In the genomic region with DNA sequence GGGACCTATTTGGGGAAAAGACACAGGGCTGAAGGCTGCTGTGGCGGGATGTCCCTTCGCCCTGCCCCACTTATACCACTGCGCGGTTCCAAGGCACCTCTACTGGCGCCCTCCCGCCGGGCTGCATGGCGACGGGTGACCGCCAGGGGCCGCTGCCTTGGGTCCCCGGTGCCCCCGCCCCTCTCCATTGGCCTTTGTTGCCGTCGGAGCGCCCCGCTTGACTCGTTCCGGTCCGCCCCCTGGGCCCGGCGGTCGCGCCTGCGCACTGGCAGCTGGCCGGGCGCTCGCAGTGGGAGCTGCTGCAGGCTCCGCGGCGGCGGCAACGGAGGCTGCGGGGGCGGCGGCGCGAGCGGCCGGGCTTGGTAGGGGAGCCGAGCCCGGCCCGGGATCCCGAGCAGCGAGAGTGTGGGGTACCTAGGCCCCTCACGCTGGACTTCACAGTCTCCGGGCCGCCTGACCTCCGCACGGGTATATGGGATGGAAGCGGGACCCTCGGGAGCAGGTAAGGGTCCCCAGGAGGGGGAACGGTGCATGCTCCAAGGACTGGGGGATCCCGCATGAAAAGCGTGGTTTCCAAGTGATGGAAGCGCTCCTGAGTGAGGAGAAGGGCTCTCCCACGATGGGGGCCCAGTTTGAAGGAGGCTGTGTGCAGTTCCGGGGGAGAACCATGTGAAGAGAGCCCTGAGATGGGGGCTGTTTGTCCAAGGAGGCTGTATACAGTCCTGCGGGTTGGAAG, we compare ENCODE assay signal across 8 cellular contexts. TPM values are rescaled to one million over a fixed set of nuclear protein-coding genes. Genes with fewer than 3 reads are reported as not detected.
A peak's percentile ranks its signal among the peaks of the same experiment; 100 is the strongest.
DNase-seq lines count a peak whose midpoint lies in the region; ATAC-seq and TF ChIP-seq lines count a peak whose summit lies in the region.

A gene (plus strand): TSS at position 265 of the 736 bp plus-strand sequence. CDS start 213 bp downstream, at position 478.

- H3K27me3 Mint-ChIP-seq in WTC11 (ENCODE audit: low read depth) (no peaks in the 10 kb centered on the region), immature natural killer cell (ENCODE audit: low read depth in 3 of 3) (peaks cover 0 to 8% (median 0%) of the 10 kb centered on the region in 3 donors)

- H3K4me1 Mint-ChIP-seq in WTC11 (peaks cover 45% of the 10 kb centered on the region), immature natural killer cell (peaks cover 35 to 54% of the 10 kb centered on the region in 2 donors)

- H3K27ac Mint-ChIP-seq in WTC11: peak within 1 kb of the TSS; percentile 94
- H3K27ac Mint-ChIP-seq in immature natural killer cell: peak within 1 kb of the TSS in 5 of 6 donors; percentile 58 to 88 (median 86)

- H3K4me3 ChIP-seq in cardiac fibroblast (replicated peaks in 1 of 2; ENCODE audit: low read depth in 2 of 2, low read length in 2 of 2): peak within 1 kb of the TSS; percentile 97 to 100

- peak within 1 kb of the TSS; percentile 96 for H3K4me3 Mint-ChIP-seq in WTC11
- H3K4me3 Mint-ChIP-seq in immature natural killer cell: peak within 1 kb of the TSS; percentile 86 to 94 (median 93)

- ATAC-seq in GM19023 (IDR thresholded peaks at IDR 0.05; ENCODE audit: unreplicated experiment) (peak; percentile 65), HG03196 (IDR thresholded peaks at IDR 0.05; ENCODE audit: unreplicated experiment) (peak; percentile 90), WTC11 (peak; percentile 51)

- TF ChIP-seq CTCF in AG09319 (IDR thresholded peaks at IDR 0.05; ENCODE audit: low read depth, low read length) (peak; percentile 85), WTC11 (IDR thresholded peaks at IDR 0.05) (peak; percentile 91), cardiac fibroblast (IDR thresholded peaks at IDR 0.05; ENCODE audit: low read depth, low read length) (peak; percentile 80)

- H3K36me3 Mint-ChIP-seq in WTC11 (no peaks in the 10 kb centered on the region), immature natural killer cell (no peaks in the 10 kb centered on the region)

- DNase-seq in AG09319 (ENCODE audit: extremely low read depth, low read depth) (peak; percentile 80), NCI-H226 (peak; percentile 84), WTC11 (ENCODE audit: low spot score) (peak; percentile 97), cardiac fibroblast (ENCODE audit: low read depth in 2 of 2) (peak; percentile 93 to 95), immature natural killer cell (peak; percentile 97 to 98 (median 97)), smooth muscle cell of the brain vasculature (ENCODE audit: low read depth, low spot score) (peak; percentile 69)

- POLR2A ChIA-PET in WTC11 (lab: Charles Lee): interaction anchor here (1.2 kb wide), 2 partner anchors 48 to 113 kb away, joined by 3 to 7 read pairs; a partner anchor contains a TSS

- H3K9me3 Mint-ChIP-seq in WTC11 (no peaks in the 10 kb centered on the region), immature natural killer cell (no peaks in the 10 kb centered on the region)

- CTCF ChIA-PET in WTC11 (lab: Charles Lee): interaction anchor here (0.5 to 2.9 kb wide), 39 partner anchors 9 to 585 kb away, joined by 3 to 16 read pairs (median 4); a partner anchor contains a TSS

TF ChIP-seq in WTC11, 78 proteins besides CTCF, POLR2A, EP300 and RAD21 (continues in another document):
- TF ChIP-seq TP53 (CRISPR knock-in tag; IDR thresholded peaks at IDR 0.05) (peak; percentile 80; the same call in 1 of the 2 replicates), SP1 (CRISPR knock-in tag; conservative IDR thresholded peaks at IDR 0.05) (peak; percentile 89), FOXK1 (CRISPR knock-in tag; IDR thresholded peaks at IDR 0.05) (peak; percentile 95), ZBTB21 (CRISPR knock-in tag; IDR thresholded peaks at IDR 0.05; ENCODE audit: borderline replicate concordance) (no peak), ZNF671 (CRISPR knock-in tag; IDR thresholded peaks at IDR 0.05) (no peak), SMAD4 (CRISPR knock-in tag; IDR thresholded peaks at IDR 0.05) (no peak), ETV6 (CRISPR knock-in tag; IDR thresholded peaks at IDR 0.05) (0 out of 2 replicates have a peak, but pooled peaks have one; percentile 73), CREM (CRISPR knock-in tag; IDR thresholded peaks at IDR 0.05) (peak; percentile 79), ZNF219 (CRISPR knock-in tag; IDR thresholded peaks at IDR 0.05; ENCODE audit: borderline replicate concordance) (no peak), GTF2I (CRISPR knock-in tag; conservative IDR thresholded peaks at IDR 0.05) (no peak)
- TF ChIP-seq, protein P1, sequence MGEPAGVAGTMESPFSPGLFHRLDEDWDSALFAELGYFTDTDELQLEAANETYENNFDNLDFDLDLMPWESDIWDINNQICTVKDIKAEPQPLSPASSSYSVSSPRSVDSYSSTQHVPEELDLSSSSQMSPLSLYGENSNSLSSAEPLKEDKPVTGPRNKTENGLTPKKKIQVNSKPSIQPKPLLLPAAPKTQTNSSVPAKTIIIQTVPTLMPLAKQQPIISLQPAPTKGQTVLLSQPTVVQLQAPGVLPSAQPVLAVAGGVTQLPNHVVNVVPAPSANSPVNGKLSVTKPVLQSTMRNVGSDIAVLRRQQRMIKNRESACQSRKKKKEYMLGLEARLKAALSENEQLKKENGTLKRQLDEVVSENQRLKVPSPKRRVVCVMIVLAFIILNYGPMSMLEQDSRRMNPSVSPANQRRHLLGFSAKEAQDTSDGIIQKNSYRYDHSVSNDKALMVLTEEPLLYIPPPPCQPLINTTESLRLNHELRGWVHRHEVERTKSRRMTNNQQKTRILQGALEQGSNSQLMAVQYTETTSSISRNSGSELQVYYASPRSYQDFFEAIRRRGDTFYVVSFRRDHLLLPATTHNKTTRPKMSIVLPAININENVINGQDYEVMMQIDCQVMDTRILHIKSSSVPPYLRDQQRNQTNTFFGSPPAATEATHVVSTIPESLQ (CRISPR knock-in tag; IDR thresholded peaks at IDR 0.05): no peak
- TF ChIP-seq, protein P2, sequence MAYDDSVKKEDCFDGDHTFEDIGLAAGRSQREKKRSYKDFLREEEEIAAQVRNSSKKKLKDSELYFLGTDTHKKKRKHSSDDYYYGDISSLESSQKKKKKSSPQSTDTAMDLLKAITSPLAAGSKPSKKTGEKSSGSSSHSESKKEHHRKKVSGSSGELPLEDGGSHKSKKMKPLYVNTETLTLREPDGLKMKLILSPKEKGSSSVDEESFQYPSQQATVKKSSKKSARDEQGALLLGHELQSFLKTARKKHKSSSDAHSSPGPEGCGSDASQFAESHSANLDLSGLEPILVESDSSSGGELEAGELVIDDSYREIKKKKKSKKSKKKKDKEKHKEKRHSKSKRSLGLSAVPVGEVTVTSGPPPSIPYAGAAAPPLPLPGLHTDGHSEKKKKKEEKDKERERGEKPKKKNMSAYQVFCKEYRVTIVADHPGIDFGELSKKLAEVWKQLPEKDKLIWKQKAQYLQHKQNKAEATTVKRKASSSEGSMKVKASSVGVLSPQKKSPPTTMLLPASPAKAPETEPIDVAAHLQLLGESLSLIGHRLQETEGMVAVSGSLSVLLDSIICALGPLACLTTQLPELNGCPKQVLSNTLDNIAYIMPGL (CRISPR knock-in tag; IDR thresholded peaks at IDR 0.05): peak; percentile 51; the same call in 1 of the 2 replicates
- TF ChIP-seq, protein P3, sequence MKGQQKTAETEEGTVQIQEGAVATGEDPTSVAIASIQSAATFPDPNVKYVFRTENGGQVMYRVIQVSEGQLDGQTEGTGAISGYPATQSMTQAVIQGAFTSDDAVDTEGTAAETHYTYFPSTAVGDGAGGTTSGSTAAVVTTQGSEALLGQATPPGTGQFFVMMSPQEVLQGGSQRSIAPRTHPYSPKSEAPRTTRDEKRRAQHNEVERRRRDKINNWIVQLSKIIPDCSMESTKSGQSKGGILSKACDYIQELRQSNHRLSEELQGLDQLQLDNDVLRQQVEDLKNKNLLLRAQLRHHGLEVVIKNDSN (CRISPR knock-in tag; IDR thresholded peaks at IDR 0.05): no peak
- TF ChIP-seq, protein P4, sequence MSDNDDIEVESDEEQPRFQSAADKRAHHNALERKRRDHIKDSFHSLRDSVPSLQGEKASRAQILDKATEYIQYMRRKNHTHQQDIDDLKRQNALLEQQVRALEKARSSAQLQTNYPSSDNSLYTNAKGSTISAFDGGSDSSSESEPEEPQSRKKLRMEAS (CRISPR knock-in tag; IDR thresholded peaks at IDR 0.05): 0 out of 2 replicates have a peak, but pooled peaks have one; percentile 32
- TF ChIP-seq, protein P5, sequence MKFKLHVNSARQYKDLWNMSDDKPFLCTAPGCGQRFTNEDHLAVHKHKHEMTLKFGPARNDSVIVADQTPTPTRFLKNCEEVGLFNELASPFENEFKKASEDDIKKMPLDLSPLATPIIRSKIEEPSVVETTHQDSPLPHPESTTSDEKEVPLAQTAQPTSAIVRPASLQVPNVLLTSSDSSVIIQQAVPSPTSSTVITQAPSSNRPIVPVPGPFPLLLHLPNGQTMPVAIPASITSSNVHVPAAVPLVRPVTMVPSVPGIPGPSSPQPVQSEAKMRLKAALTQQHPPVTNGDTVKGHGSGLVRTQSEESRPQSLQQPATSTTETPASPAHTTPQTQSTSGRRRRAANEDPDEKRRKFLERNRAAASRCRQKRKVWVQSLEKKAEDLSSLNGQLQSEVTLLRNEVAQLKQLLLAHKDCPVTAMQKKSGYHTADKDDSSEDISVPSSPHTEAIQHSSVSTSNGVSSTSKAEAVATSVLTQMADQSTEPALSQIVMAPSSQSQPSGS (CRISPR knock-in tag; IDR thresholded peaks at IDR 0.05; ENCODE audit: borderline replicate concordance, low read depth): no peak
- TF ChIP-seq, protein P6, sequence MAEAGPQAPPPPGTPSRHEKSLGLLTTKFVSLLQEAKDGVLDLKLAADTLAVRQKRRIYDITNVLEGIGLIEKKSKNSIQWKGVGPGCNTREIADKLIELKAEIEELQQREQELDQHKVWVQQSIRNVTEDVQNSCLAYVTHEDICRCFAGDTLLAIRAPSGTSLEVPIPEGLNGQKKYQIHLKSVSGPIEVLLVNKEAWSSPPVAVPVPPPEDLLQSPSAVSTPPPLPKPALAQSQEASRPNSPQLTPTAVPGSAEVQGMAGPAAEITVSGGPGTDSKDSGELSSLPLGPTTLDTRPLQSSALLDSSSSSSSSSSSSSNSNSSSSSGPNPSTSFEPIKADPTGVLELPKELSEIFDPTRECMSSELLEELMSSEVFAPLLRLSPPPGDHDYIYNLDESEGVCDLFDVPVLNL (CRISPR knock-in tag; IDR thresholded peaks at IDR 0.05; ENCODE audit: borderline replicate concordance, low read depth): no peak
- TF ChIP-seq, protein P7, sequence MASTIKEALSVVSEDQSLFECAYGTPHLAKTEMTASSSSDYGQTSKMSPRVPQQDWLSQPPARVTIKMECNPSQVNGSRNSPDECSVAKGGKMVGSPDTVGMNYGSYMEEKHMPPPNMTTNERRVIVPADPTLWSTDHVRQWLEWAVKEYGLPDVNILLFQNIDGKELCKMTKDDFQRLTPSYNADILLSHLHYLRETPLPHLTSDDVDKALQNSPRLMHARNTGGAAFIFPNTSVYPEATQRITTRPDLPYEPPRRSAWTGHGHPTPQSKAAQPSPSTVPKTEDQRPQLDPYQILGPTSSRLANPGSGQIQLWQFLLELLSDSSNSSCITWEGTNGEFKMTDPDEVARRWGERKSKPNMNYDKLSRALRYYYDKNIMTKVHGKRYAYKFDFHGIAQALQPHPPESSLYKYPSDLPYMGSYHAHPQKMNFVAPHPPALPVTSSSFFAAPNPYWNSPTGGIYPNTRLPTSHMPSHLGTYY (CRISPR knock-in tag; IDR thresholded peaks at IDR 0.05): no peak

RNA-seq across cellular contexts. Expression of the gene that starts here (rescaled TPM):
- total RNA-seq in WTC11 (2021): 77.8 to 81.8 TPM (median 80.6 TPM) in 3 replicates
- 1 to 10 TPM; 6.3 to 9.9 (median 7.0) TPM for polyA plus RNA-seq in immature natural killer cell

Comparison
In these comparisons a context has a peak if more than half of its experiments do, and no peak if none do; other contexts are left out.
1. Peak in every context shown above with its lines: DNase-seq, ATAC-seq and H3K4me3 ChIP-seq.